In the genomic region with DNA sequence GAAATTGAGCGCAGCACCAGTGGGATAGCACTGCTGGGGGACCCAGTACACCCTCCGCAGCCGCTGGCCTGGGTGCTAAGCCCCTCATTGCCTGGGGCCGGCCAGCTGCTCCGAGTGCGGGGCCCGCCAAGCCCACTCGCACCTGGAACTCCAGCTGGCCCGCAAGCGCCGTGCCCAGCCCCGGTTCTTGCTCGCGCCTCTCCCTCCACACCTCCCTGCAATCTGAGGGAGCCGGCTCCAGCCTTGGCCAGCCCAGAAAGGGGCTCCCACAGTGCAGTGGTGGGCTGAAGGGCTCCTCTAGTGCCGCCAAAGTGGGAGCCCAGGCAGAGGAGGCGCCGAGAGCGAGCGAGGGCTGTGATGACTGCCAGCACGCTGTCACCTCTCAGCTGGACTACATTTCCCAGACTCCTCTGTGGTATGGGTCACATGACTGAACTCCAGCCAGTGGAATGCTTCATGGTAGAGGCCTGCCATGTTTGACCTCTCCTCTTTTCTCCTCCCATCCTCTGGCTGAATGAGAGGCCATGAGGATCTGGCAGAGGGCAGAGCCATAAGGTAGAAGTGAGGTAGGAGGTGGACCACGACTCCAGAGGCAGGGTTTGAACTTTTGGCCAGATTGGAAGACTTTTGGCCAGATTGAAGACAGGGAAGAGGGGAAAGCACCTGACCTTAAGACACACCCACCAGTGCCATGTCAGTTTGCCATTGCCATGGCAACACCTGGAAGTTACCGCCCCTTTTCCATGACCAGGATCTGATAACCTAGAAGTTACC, we compare ENCODE assay signal across 1 cellular context.
TF ChIP-seq lines count a peak whose summit lies in the region.

No MANE protein-coding gene starts in this region.

TF ChIP-seq in K562, 482 proteins besides CTCF, POLR2A, EP300 and RAD21 (continued from another document):
- TF ChIP-seq ESRRA (IDR thresholded peaks at IDR 0.05; ENCODE audit: borderline replicate concordance, low read depth), result peak; percentile 73; the same call in 1 of the 2 replicates
- TF ChIP-seq ZFP36 (IDR thresholded peaks at IDR 0.05; ENCODE audit: low read depth, low read length, partially characterized antibody), result peak; percentile 3
- no peak for TF ChIP-seq NBN (IDR thresholded peaks at IDR 0.05; ENCODE audit: low read depth)
